In genomic region chr3:42660898-42661297, GRCh38 we compare ENCODE assay signal across 13 cellular contexts. TPM values are rescaled to one million over a fixed set of nuclear protein-coding genes. Genes with fewer than 3 reads are reported as not detected.
DNase-seq lines count a peak whose midpoint lies in the region; ATAC-seq, FAIRE-seq and TF ChIP-seq lines count a peak whose summit lies in the region.
"Had no signal": no experiment of that assay in that cellular context is flagged by ENCODE, and none has a peak within 500 bp of the region (broad histone marks: within the 10 kb centered on the region; RNA-seq: fewer than 3 reads in every experiment).

No MANE protein-coding gene starts in this region.

- H4K20me1 ChIP-seq in PC-3 (ENCODE audit: low read length) = no peaks in the 10 kb centered on the region

- no peaks in the 10 kb centered on the region for H3F3A ChIP-seq in PC-3 (ENCODE audit: low read length, unreplicated experiment)

- H3K27me3 Mint-ChIP-seq in type B pancreatic cell = no peaks in the 10 kb centered on the region

- TF ChIP-seq CTCF in GM10266 (IDR thresholded peaks at IDR 0.05; ENCODE audit: control insufficient read depth, insufficient read depth, low read depth, missing control alignments) (peak; percentile 11), PC-3 (conservative IDR thresholded peaks at IDR 0.05; ENCODE audit: low read depth, low read length) (peak; percentile 26; the same call in 1 of the 2 replicates), foreskin keratinocyte (conservative IDR thresholded peaks at IDR 0.05) (peak; percentile 62), type B pancreatic cell (conservative IDR thresholded peaks at IDR 0.05) (no peak)

- intact Hi-C loops in PC-3 (cut with micrococcal nuclease) = no loop called here

- CTCF ChIA-PET in PC-3 (lab: Charles Lee) = interaction anchor here (1.2 kb wide), 1 partner anchor 179 kb away, joined by 6 read pairs; no protein-coding TSS in a partner anchor

- peaks cover 3% of the 10 kb centered on the region for H3K4me1 Mint-ChIP-seq in type B pancreatic cell (ENCODE audit: unreplicated experiment)

- H3K4me1 ChIP-seq in PC-3 (ENCODE audit: insufficient read depth, low read length) = no peaks in the 10 kb centered on the region
- H3K4me1 ChIP-seq in foreskin keratinocyte = no peaks in the 10 kb centered on the region

- no peak for FAIRE-seq in HTR-8/SVneo (lab: Jason Lieb, UNC)
- FAIRE-seq: G401.6 had no signal

- no peak overlapping the region for H3K27ac ChIP-seq in PC-3 (ENCODE audit: low read length)
- H3K27ac ChIP-seq in foreskin keratinocyte = no peak overlapping the region

- no peaks in the 10 kb centered on the region for H3K9me3 ChIP-seq in PC-3 (ENCODE audit: low read length)
- H3K9me3 ChIP-seq: esophagus muscularis mucosa had no signal

- POLR2A ChIA-PET in PC-3 (lab: Charles Lee; ENCODE audit: unreplicated experiment) = no interaction called here

- peak; percentile 17 to 21 for DNase-seq in AML-193 (lab: John Stamatoyannopoulos, UW)
- no peak for DNase-seq in GM10266 (ENCODE audit: extremely low spot score)
- DNase-seq in PC-3 = no peak
- DNase-seq in foreskin keratinocyte = no peak
- no peak for DNase-seq in type B pancreatic cell (ENCODE audit: extremely low spot score, unreplicated experiment)
- DNase-seq in NCI-H2107 (lab: John Stamatoyannopoulos, UW) = no peak
- DNase-seq in HTR-8/SVneo (ENCODE audit: insufficient read length, low spot score) = no peak
- no peak for DNase-seq in T1000 (lab: John Stamatoyannopoulos, UW)
- DNase-seq: NCI-H2171 treated with DMSO at 0.1 percent for 48 hours, T-helper 9 cell had no signal

- peaks cover 5% of the 10 kb centered on the region for H3K36me3 Mint-ChIP-seq in type B pancreatic cell

- H3K4me3 Mint-ChIP-seq in type B pancreatic cell = no peak overlapping the region

- H3K27me3 ChIP-seq in PC-3 (ENCODE audit: low read length) (no peaks in the 10 kb centered on the region), foreskin keratinocyte (no peaks in the 10 kb centered on the region)
- H3K27me3 ChIP-seq: esophagus muscularis mucosa had no signal

- no peaks in the 10 kb centered on the region for H3K79me2 ChIP-seq in PC-3 (ENCODE audit: low read length)

- H2AFZ ChIP-seq in PC-3 (ENCODE audit: low read length) = no peak overlapping the region

- H3K36me3 ChIP-seq in PC-3 (ENCODE audit: low read depth, low read length) = no peaks in the 10 kb centered on the region

- no peaks in the 10 kb centered on the region for H3K9me2 ChIP-seq in PC-3 (replicated peaks; ENCODE audit: low read length)

- H3K9ac ChIP-seq in PC-3 (ENCODE audit: low read length) = no peak overlapping the region

- no peak overlapping the region for H3K4me2 ChIP-seq in PC-3 (ENCODE audit: low read length)

- no peak overlapping the region for H3K4me3 ChIP-seq in PC-3 (ENCODE audit: low read length)
- H3K4me3 ChIP-seq: esophagus muscularis mucosa had no signal

- no peak overlapping the region for H3K27ac Mint-ChIP-seq in type B pancreatic cell

- no TSS peak for BruUV-seq in PC-3 (replicated peaks; lab: Mats Ljungman, UMichigan)

- ATAC-seq in PC-3 = no peak; the same call in 1 of the 2 replicates
- ATAC-seq in foreskin keratinocyte = no peak

- no peaks in the 10 kb centered on the region for H3K9me3 Mint-ChIP-seq in type B pancreatic cell

RNA-seq across cellular contexts. Expression of gene ZBTB47, which starts 7.4 kb away (rescaled TPM):
- total RNA-seq in PC-3 (2014; rRNA removed) (9.5 and 10.8 TPM in 2 replicates), foreskin keratinocyte (7.7 and 8.7 TPM in 2 replicates), type B pancreatic cell (ENCODE audit: low replicate concordance) (8.1 and 9.0 TPM in 2 replicates)
- polyA plus RNA-seq in foreskin keratinocyte = 5.3 and 6.1 TPM in 2 replicates

RNA-seq across cellular contexts. Expression of gene KLHL40, which starts 24.4 kb away (rescaled TPM):
- total RNA-seq in PC-3 (2014; rRNA removed) (not detected in 2 replicates), foreskin keratinocyte (not detected in 2 replicates), type B pancreatic cell (ENCODE audit: low replicate concordance) (0.12 TPM in 1 of 2 replicates, not detected in the other)
- not detected in 2 replicates for polyA plus RNA-seq in foreskin keratinocyte
- total RNA-seq: liver had no signal
- polyA plus RNA-seq: liver had no signal

RNA-seq across cellular contexts. Expression of gene HHATL, which starts 41.7 kb away (rescaled TPM):
- total RNA-seq in PC-3 (2014; rRNA removed) (not detected in 2 replicates), foreskin keratinocyte (not detected in 2 replicates), type B pancreatic cell (ENCODE audit: low replicate concordance) (not detected in 2 replicates)
- not detected in 2 replicates for polyA plus RNA-seq in foreskin keratinocyte
- polyA plus RNA-seq: liver had no signal

Comparison
In these comparisons a context has a peak if more than half of its experiments do, and no peak if none do; other contexts are left out.
1. DNase-seq: peak in AML-193 (2 of 2); none in GM10266 (single experiment), PC-3 (single experiment), foreskin keratinocyte (0 of 2), type B pancreatic cell (single experiment), NCI-H2107 (single experiment), HTR-8/SVneo (single experiment) and T1000 (single experiment).